18 cellular contexts compared by ENCODE assay signal in genomic region chr3:72247645-72248388, GRCh38.
DNase-seq lines count a peak whose midpoint lies in the region; ATAC-seq lines count a peak whose summit lies in the region.
"Had no signal": no experiment of that assay in that cellular context is flagged by ENCODE, and none has a peak within 500 bp of the region (broad histone marks: within the 10 kb centered on the region; RNA-seq: fewer than 3 reads in every experiment).

No MANE protein-coding gene starts in this region.

- H3K4me1 Mint-ChIP-seq in activated naive CD8-positive, alpha-beta T cell treated with anti-CD3 and anti-CD28 coated beads, Interleukin-2, amount 50 U/mL, for 24 hours = peaks cover 3% of the 10 kb centered on the region

- no peak overlapping the region for H3K27ac Mint-ChIP-seq in activated naive CD8-positive, alpha-beta T cell treated with anti-CD3 and anti-CD28 coated beads, Interleukin-2, amount 50 U/mL, for 24 hours
- H3K27ac Mint-ChIP-seq: dendritic cell treated with granulocyte-macrophage colony-stimulating factor and Interleukin-4, amounts not matched to agents 40 ng/mL and 50 ng/mL, for 4 days; H9; nephron progenitor cell; WTC11 had no signal

- intact Hi-C loops in posterior cingulate gyrus (cut with DNase I) = no loop called here

- H3K4me3 Mint-ChIP-seq in activated naive CD8-positive, alpha-beta T cell treated with anti-CD3 and anti-CD28 coated beads, Interleukin-2, amount 50 U/mL, for 24 hours = no peak overlapping the region
- H3K4me3 Mint-ChIP-seq: dendritic cell treated with granulocyte-macrophage colony-stimulating factor and Interleukin-4, amounts not matched to agents 40 ng/mL and 50 ng/mL, for 4 days; H9; nephron progenitor cell; stimulated activated naive CD8-positive, alpha-beta T cell treated with anti-CD3 and anti-CD28 coated beads, Interleukin-15, amount 100 ng/mL, for 72 hours; WTC11 had no signal

- peaks cover 6% of the 10 kb centered on the region for H3K27me3 Mint-ChIP-seq in activated naive CD8-positive, alpha-beta T cell treated with anti-CD3 and anti-CD28 coated beads, Interleukin-2, amount 50 U/mL, for 24 hours
- H3K27me3 Mint-ChIP-seq: stimulated activated naive CD8-positive, alpha-beta T cell treated with anti-CD3 and anti-CD28 coated beads, Interleukin-15, amount 100 ng/mL, for 72 hours had no signal

- no peaks in the 10 kb centered on the region for H3K36me3 Mint-ChIP-seq in activated naive CD8-positive, alpha-beta T cell treated with anti-CD3 and anti-CD28 coated beads, Interleukin-2, amount 50 U/mL, for 24 hours (ENCODE audit: low read depth)

- no peaks in the 10 kb centered on the region for H3K9me3 Mint-ChIP-seq in activated naive CD8-positive, alpha-beta T cell treated with anti-CD3 and anti-CD28 coated beads, Interleukin-2, amount 50 U/mL, for 24 hours
- H3K9me3 Mint-ChIP-seq: dendritic cell treated with granulocyte-macrophage colony-stimulating factor and Interleukin-4, amounts not matched to agents 40 ng/mL and 50 ng/mL, for 4 days; stimulated activated naive CD8-positive, alpha-beta T cell treated with anti-CD3 and anti-CD28 coated beads, Interleukin-15, amount 100 ng/mL, for 72 hours had no signal

- DNase-seq in C1 segment of cervical spinal cord (lab: John Stamatoyannopoulos, UW) = peak in 8 of 14 donors; percentile 31 to 62 (median 42)
- peak; percentile 33 for DNase-seq in NCI-H1092 treated with DMSO at 0.1 percent for 48 hours (lab: John Stamatoyannopoulos, UW)
- DNase-seq in hippocampal formation (lab: John Stamatoyannopoulos, UW) = peak; percentile 41 to 55
- peak in 8 of 10 donors; percentile 43 to 94 (median 69) for DNase-seq in posterior cingulate gyrus
- DNase-seq in activated naive CD8-positive, alpha-beta T cell treated with anti-CD3 and anti-CD28 coated beads, Interleukin-2, amount 50 U/mL, for 24 hours = no peak
- DNase-seq in stimulated activated CD4-positive, alpha-beta T cell treated with anti-CD3 and anti-CD28 coated beads, Interleukin-4, amount 100 ng/mL, for 1 hour = no peak
- DNase-seq: activated CD4-positive, alpha-beta T cell treated with anti-CD3 and anti-CD28 coated beads, Interleukin-2, amount 50 U/mL, for 48 hours; activated gamma-delta T cell; GDM1; H9; NCI-H2171; NCI-H526; nephron progenitor cell; stimulated activated CD4-positive, alpha-beta T cell treated with anti-CD3 and anti-CD28 coated beads, Interleukin-12 subunit alpha, Interleukin-12 subunit beta, amount 100 ng/mL, for 4 hours; stimulated activated naive CD8-positive, alpha-beta T cell treated with anti-CD3 and anti-CD28 coated beads, Interleukin-15, amount 100 ng/mL, for 72 hours had no signal

- no peak for ATAC-seq in activated naive CD8-positive, alpha-beta T cell treated with anti-CD3 and anti-CD28 coated beads, Interleukin-2, amount 50 U/mL, for 24 hours
- ATAC-seq in HG02938 (IDR thresholded peaks at IDR 0.05; ENCODE audit: unreplicated experiment) = no peak
- ATAC-seq: stimulated activated naive CD8-positive, alpha-beta T cell treated with anti-CD3 and anti-CD28 coated beads, Interleukin-15, amount 100 ng/mL, for 72 hours; WTC11 had no signal

Comparison
In these comparisons a context has a peak if more than half of its experiments do, and no peak if none do; other contexts are left out.
1. DNase-seq: peak in C1 segment of cervical spinal cord (8 of 14), NCI-H1092 treated with DMSO at 0.1 percent for 48 hours (single experiment), hippocampal formation (2 of 2) and posterior cingulate gyrus (8 of 10); none in activated naive CD8-positive, alpha-beta T cell treated with anti-CD3 and anti-CD28 coated beads, Interleukin-2, amount 50 U/mL, for 24 hours (single experiment) and stimulated activated CD4-positive, alpha-beta T cell treated with anti-CD3 and anti-CD28 coated beads, Interleukin-4, amount 100 ng/mL, for 1 hour (single experiment).